ENCODE assay signal across 1 cellular context in the genomic region with DNA sequence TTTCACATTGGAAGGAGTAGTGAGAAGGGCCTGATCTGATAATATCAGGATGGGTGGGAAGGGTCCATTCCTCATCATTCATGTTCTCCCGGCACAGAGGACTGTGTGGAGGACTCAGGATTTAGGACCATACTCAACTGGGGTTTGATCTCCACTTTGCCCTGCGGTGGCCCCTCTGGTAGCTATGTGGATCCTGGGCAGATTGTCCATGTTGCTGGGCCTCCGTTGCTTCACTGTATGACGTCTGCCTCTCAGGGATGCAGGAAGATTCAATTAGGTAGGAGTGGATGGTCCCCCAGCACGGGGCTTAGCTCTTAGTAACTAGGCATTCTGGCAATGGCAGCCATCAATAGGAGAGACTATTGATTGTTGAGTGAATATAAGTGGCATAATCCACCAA.
TF ChIP-seq lines count a peak whose summit lies in the region.

No MANE protein-coding gene starts in this region.

TF ChIP-seq in H1, 55 proteins besides CTCF, POLR2A, EP300 and RAD21:
- TF ChIP-seq TAF7 (optimal IDR thresholded peaks at IDR 0.05; ENCODE audit: borderline replicate concordance, low read depth, low read length), result no peak
- no peak for TF ChIP-seq SRF (IDR thresholded peaks at IDR 0.05; ENCODE audit: low read depth, low read length)
- no peak for TF ChIP-seq BCL11A (IDR thresholded peaks at IDR 0.05; ENCODE audit: low read depth in 2 of 2, low read length in 2 of 2)
- no peak for TF ChIP-seq CBX5 (IDR thresholded peaks at IDR 0.05; ENCODE audit: low read depth, low read length)
- TF ChIP-seq YY1 (IDR thresholded peaks at IDR 0.05; ENCODE audit: low read depth, low read length), result no peak
- TF ChIP-seq, protein P1, sequence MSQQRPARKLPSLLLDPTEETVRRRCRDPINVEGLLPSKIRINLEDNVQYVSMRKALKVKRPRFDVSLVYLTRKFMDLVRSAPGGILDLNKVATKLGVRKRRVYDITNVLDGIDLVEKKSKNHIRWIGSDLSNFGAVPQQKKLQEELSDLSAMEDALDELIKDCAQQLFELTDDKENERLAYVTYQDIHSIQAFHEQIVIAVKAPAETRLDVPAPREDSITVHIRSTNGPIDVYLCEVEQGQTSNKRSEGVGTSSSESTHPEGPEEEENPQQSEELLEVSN (IDR thresholded peaks at IDR 0.05), result no peak
- no peak for TF ChIP-seq KDM5A (IDR thresholded peaks at IDR 0.05; ENCODE audit: low read length)
- no peak for TF ChIP-seq CTBP2 (IDR thresholded peaks at IDR 0.05; ENCODE audit: borderline replicate concordance, insufficient read depth, insufficient read length, low read length)
- TF ChIP-seq RFX5 (IDR thresholded peaks at IDR 0.05; ENCODE audit: borderline replicate concordance, low read depth, low read length), result no peak
TF ChIP-seq in H1: peak in this region for 0.
